ENCODE assay signal across 13 cellular contexts in the genomic region with DNA sequence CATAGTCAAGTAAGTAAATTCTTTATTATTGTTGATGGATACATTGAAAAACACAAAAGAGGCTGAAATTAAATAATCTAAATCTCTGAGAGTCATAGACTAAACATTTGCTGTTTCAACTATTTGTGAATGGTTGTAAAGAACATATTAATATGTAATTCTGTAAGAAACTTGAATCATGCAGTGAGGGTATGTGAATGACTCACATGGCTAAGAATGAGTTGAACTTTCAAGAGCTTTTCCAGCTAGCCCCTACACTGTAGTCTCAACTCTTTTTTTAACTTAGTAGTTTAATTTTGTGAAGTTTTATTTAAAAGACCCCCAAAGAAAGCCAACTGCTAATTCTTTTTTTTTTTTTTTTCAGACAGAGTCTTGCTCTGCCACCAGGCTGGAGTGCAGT.
DNase-seq lines count a peak whose midpoint lies in the region; ATAC-seq and TF ChIP-seq lines count a peak whose summit lies in the region.
"Had no signal": no experiment of that assay in that cellular context is flagged by ENCODE, and none has a peak within 500 bp of the region (broad histone marks: within the 10 kb centered on the region; RNA-seq: fewer than 3 reads in every experiment).

No MANE protein-coding gene starts in this region.

- intact Hi-C loops in naive thymus-derived CD4-positive, alpha-beta T cell (cut with micrococcal nuclease) = no loop called here

- peaks cover 0 to 5% (median 0%) of the 10 kb centered on the region in 7 donors for H3K4me1 Mint-ChIP-seq in naive thymus-derived CD4-positive, alpha-beta T cell
- H3K4me1 Mint-ChIP-seq: stimulated activated naive CD8-positive, alpha-beta T cell treated with anti-CD3 and anti-CD28 coated beads, Interleukin-15, amount 100 ng/mL, for 72 hours had no signal

- no peak overlapping the region for H3K4me3 Mint-ChIP-seq in naive thymus-derived CD4-positive, alpha-beta T cell
- H3K4me3 Mint-ChIP-seq: mesothelial cell of epicardium; stimulated activated naive CD8-positive, alpha-beta T cell treated with anti-CD3 and anti-CD28 coated beads, Interleukin-15, amount 100 ng/mL, for 72 hours had no signal

- no peaks in the 10 kb centered on the region for H3K9me3 ChIP-seq in AG04450 (ENCODE audit: control insufficient read depth, insufficient read depth, low read length)
- no peaks in the 10 kb centered on the region for H3K9me3 ChIP-seq in naive thymus-derived CD4-positive, alpha-beta T cell (ENCODE audit: control insufficient read depth in 2 of 3, low read length in 3 of 3)
- H3K9me3 ChIP-seq: breast epithelium had no signal

- H3K9me3 Mint-ChIP-seq in naive thymus-derived CD4-positive, alpha-beta T cell = no peaks in the 10 kb centered on the region
- H3K9me3 Mint-ChIP-seq: mesothelial cell of epicardium; stimulated activated naive CD8-positive, alpha-beta T cell treated with anti-CD3 and anti-CD28 coated beads, Interleukin-15, amount 100 ng/mL, for 72 hours had no signal

- POLR2A ChIA-PET in AG04450 (lab: Yijun Ruan, JAX) = interaction anchor here (0.7 to 0.8 kb wide), 3 partner anchors 17 to 77 kb away, joined by 3 to 4 read pairs (median 3); no protein-coding TSS in a partner anchor
- POLR2A ChIA-PET in naive thymus-derived CD4-positive, alpha-beta T cell (lab: Charles Lee) = no interaction called here

- DNase-seq in AG04450 (ENCODE audit: low read depth, low spot score) (peak; percentile 38), NCI-H226 (peak; percentile 15), choroid plexus epithelial cell (ENCODE audit: low read depth) (peak; percentile 85), non-pigmented ciliary epithelial cell (ENCODE audit: low read depth) (peak; percentile 76), NCI-H1417 (lab: John Stamatoyannopoulos, UW) (no peak), inferior parietal cortex (ENCODE audit: extremely low spot score) (no peak)
- no peak for DNase-seq in naive thymus-derived CD4-positive, alpha-beta T cell
- DNase-seq: NCI-H1048; RPMI8226; stimulated activated naive CD8-positive, alpha-beta T cell treated with anti-CD3 and anti-CD28 coated beads, Interleukin-15, amount 100 ng/mL, for 72 hours had no signal

- no peak for TF ChIP-seq CTCF in AG04450 (IDR thresholded peaks at IDR 0.05; ENCODE audit: low read depth, low read length)
- TF ChIP-seq CTCF in choroid plexus epithelial cell (conservative IDR thresholded peaks at IDR 0.05; ENCODE audit: low read depth, low read length) = no peak

- no peaks in the 10 kb centered on the region for H3K4me1 ChIP-seq in naive thymus-derived CD4-positive, alpha-beta T cell (ENCODE audit: control insufficient read depth in 2 of 2, insufficient read depth in 2 of 2, low read length in 2 of 2)
- H3K4me1 ChIP-seq: breast epithelium had no signal

- ATAC-seq in GM19324 (IDR thresholded peaks at IDR 0.05; ENCODE audit: low FRiP score, unreplicated experiment) = no peak
- no peak for ATAC-seq in naive thymus-derived CD4-positive, alpha-beta T cell
- ATAC-seq: stimulated activated naive CD8-positive, alpha-beta T cell treated with anti-CD3 and anti-CD28 coated beads, Interleukin-15, amount 100 ng/mL, for 72 hours had no signal

- no peaks in the 10 kb centered on the region for H3K27me3 Mint-ChIP-seq in naive thymus-derived CD4-positive, alpha-beta T cell
- H3K27me3 Mint-ChIP-seq: stimulated activated naive CD8-positive, alpha-beta T cell treated with anti-CD3 and anti-CD28 coated beads, Interleukin-15, amount 100 ng/mL, for 72 hours had no signal

- H3K27ac Mint-ChIP-seq in naive thymus-derived CD4-positive, alpha-beta T cell = no peak overlapping the region
- H3K27ac Mint-ChIP-seq: mesothelial cell of epicardium had no signal

- H3K27ac ChIP-seq in AG04450 (ENCODE audit: low read depth, low read length) = no peak overlapping the region
- H3K27ac ChIP-seq in naive thymus-derived CD4-positive, alpha-beta T cell (ENCODE audit: low read depth, low read length) = no peak overlapping the region
- H3K27ac ChIP-seq: breast epithelium had no signal

- no peaks in the 10 kb centered on the region for H3K27me3 ChIP-seq in AG04450 (ENCODE audit: control insufficient read depth, insufficient read depth, low read length)
- H3K27me3 ChIP-seq in naive thymus-derived CD4-positive, alpha-beta T cell (ENCODE audit: control insufficient read depth in 2 of 2, insufficient read depth in 2 of 2, low read length in 2 of 2) = no peaks in the 10 kb centered on the region
- H3K27me3 ChIP-seq: breast epithelium had no signal

- CTCF ChIA-PET in AG04450 (lab: Charles Lee) = no interaction called here
- CTCF ChIA-PET in naive thymus-derived CD4-positive, alpha-beta T cell (lab: Charles Lee) = no interaction called here

- peaks cover 0 to 32% (median 15%) of the 10 kb centered on the region in 5 donors for H3K36me3 Mint-ChIP-seq in naive thymus-derived CD4-positive, alpha-beta T cell
- H3K36me3 Mint-ChIP-seq: mesothelial cell of epicardium had no signal

- H3K36me3 ChIP-seq in naive thymus-derived CD4-positive, alpha-beta T cell (ENCODE audit: control insufficient read depth in 2 of 3, insufficient read depth in 3 of 3, low read length in 3 of 3) = no peaks in the 10 kb centered on the region
- H3K36me3 ChIP-seq: breast epithelium had no signal

- H3K4me3 ChIP-seq in AG04450 (ENCODE audit: low read depth, low read length) (no peak overlapping the region), choroid plexus epithelial cell (ENCODE audit: low read depth, low read length) (no peak overlapping the region)
- H3K4me3 ChIP-seq in naive thymus-derived CD4-positive, alpha-beta T cell (ENCODE audit: low read length) = no peak overlapping the region
- H3K4me3 ChIP-seq: breast epithelium had no signal

Comparison
In these comparisons a context has a peak if more than half of its experiments do, and no peak if none do; other contexts are left out.
1. DNase-seq: peak in AG04450 (single experiment), NCI-H226 (single experiment), choroid plexus epithelial cell (single experiment) and non-pigmented ciliary epithelial cell (single experiment); none in NCI-H1417 (0 of 3), inferior parietal cortex (single experiment) and naive thymus-derived CD4-positive, alpha-beta T cell (0 of 9).